In genomic region chr14:85590784-85591183, GRCh38 we compare ENCODE assay signal across 20 cellular contexts.
DNase-seq lines count a peak whose midpoint lies in the region; ATAC-seq and TF ChIP-seq lines count a peak whose summit lies in the region.
"Had no signal": no experiment of that assay in that cellular context is flagged by ENCODE, and none has a peak within 500 bp of the region (broad histone marks: within the 10 kb centered on the region; RNA-seq: fewer than 3 reads in every experiment).

No MANE protein-coding gene starts in this region.

- H3K4me3 Mint-ChIP-seq in T-helper 2 cell treated with Interferon-gamma antibody and Interleukin-4, amounts not matched to agents 5 μg/mL and 100 μg/mL, for 36 hours, result no peak overlapping the region
- H3K4me3 Mint-ChIP-seq: natural killer cell; stimulated activated effector memory CD8-positive, alpha-beta T cell treated with anti-CD3 and anti-CD28 coated beads, Interleukin-12 subunit alpha, Interleukin-12 subunit beta, amount 100 ng/mL, for 72 hours had no signal

- H3K27me3 Mint-ChIP-seq in T-helper 2 cell treated with Interferon-gamma antibody and Interleukin-4, amounts not matched to agents 5 μg/mL and 100 μg/mL, for 36 hours (ENCODE audit: low read depth), result no peaks in the 10 kb centered on the region

- H3K27ac Mint-ChIP-seq in T-helper 2 cell treated with Interferon-gamma antibody and Interleukin-4, amounts not matched to agents 5 μg/mL and 100 μg/mL, for 36 hours, result no peak overlapping the region
- H3K27ac Mint-ChIP-seq: natural killer cell; stimulated activated effector memory CD8-positive, alpha-beta T cell treated with anti-CD3 and anti-CD28 coated beads, Interleukin-12 subunit alpha, Interleukin-12 subunit beta, amount 100 ng/mL, for 72 hours had no signal

- peaks cover 4% of the 10 kb centered on the region for H3K9me3 Mint-ChIP-seq in T-helper 2 cell treated with Interferon-gamma antibody and Interleukin-4, amounts not matched to agents 5 μg/mL and 100 μg/mL, for 36 hours

- no peak overlapping the region for H3K27ac ChIP-seq in RWPE1
- H3K27ac ChIP-seq: SK-N-MC, transverse colon had no signal

- DNase-seq in HCEC 1CT (peak; percentile 55), RWPE1 (ENCODE audit: low spot score) (peak; percentile 18), choroid plexus epithelial cell (ENCODE audit: low read depth) (peak; percentile 42), kidney tubule cell (ENCODE audit: low spot score) (peak; percentile 73)
- DNase-seq in T-helper 2 cell treated with Interferon-gamma antibody and Interleukin-4, amounts not matched to agents 5 μg/mL and 100 μg/mL, for 36 hours (ENCODE audit: low spot score), result no peak
- DNase-seq: activated CD4-positive, alpha-beta T cell treated with anti-CD3 and anti-CD28 coated beads, Interleukin-2, amount 50 U/mL, for 48 hours; activated naive CD4-positive, alpha-beta T cell; mucosa of descending colon; natural killer cell; NCI-H187; occipital lobe; T-helper 1 cell; transverse colon had no signal

- H3K4me3 ChIP-seq in choroid plexus epithelial cell (ENCODE audit: low read depth, low read length), result no peak overlapping the region
- H3K4me3 ChIP-seq: HAP-1, lung, mucosa of descending colon, SK-N-MC, transverse colon had no signal

- POLR2A ChIA-PET in RWPE1 (lab: Yijun Ruan, JAX; ENCODE audit: low non-redundant PET), result no interaction called here

- CTCF ChIA-PET in RWPE1 (lab: Yijun Ruan, JAX), result no interaction called here

- ATAC-seq in HG03280 (IDR thresholded peaks at IDR 0.05; ENCODE audit: unreplicated experiment), result no peak
- ATAC-seq in GM19324 (IDR thresholded peaks at IDR 0.05; ENCODE audit: low FRiP score, unreplicated experiment), result no peak
- no peak for ATAC-seq in HG03571 (IDR thresholded peaks at IDR 0.05; ENCODE audit: unreplicated experiment)
- ATAC-seq: mucosa of descending colon; natural killer cell; stimulated activated effector memory CD8-positive, alpha-beta T cell treated with anti-CD3 and anti-CD28 coated beads, Interleukin-12 subunit alpha, Interleukin-12 subunit beta, amount 100 ng/mL, for 72 hours had no signal

- no peaks in the 10 kb centered on the region for H3K4me1 Mint-ChIP-seq in T-helper 2 cell treated with Interferon-gamma antibody and Interleukin-4, amounts not matched to agents 5 μg/mL and 100 μg/mL, for 36 hours (ENCODE audit: low read depth)
- H3K4me1 Mint-ChIP-seq: stimulated activated effector memory CD8-positive, alpha-beta T cell treated with anti-CD3 and anti-CD28 coated beads, Interleukin-12 subunit alpha, Interleukin-12 subunit beta, amount 100 ng/mL, for 72 hours had no signal

- TF ChIP-seq CTCF in RWPE1 (conservative IDR thresholded peaks at IDR 0.05; ENCODE audit: low read depth) (no peak), choroid plexus epithelial cell (conservative IDR thresholded peaks at IDR 0.05; ENCODE audit: low read depth, low read length) (no peak)

- H3K36me3 Mint-ChIP-seq in T-helper 2 cell treated with Interferon-gamma antibody and Interleukin-4, amounts not matched to agents 5 μg/mL and 100 μg/mL, for 36 hours (ENCODE audit: low read depth), result no peaks in the 10 kb centered on the region
- H3K36me3 Mint-ChIP-seq: natural killer cell; stimulated activated effector memory CD8-positive, alpha-beta T cell treated with anti-CD3 and anti-CD28 coated beads, Interleukin-12 subunit alpha, Interleukin-12 subunit beta, amount 100 ng/mL, for 72 hours had no signal
